In the genomic region with DNA sequence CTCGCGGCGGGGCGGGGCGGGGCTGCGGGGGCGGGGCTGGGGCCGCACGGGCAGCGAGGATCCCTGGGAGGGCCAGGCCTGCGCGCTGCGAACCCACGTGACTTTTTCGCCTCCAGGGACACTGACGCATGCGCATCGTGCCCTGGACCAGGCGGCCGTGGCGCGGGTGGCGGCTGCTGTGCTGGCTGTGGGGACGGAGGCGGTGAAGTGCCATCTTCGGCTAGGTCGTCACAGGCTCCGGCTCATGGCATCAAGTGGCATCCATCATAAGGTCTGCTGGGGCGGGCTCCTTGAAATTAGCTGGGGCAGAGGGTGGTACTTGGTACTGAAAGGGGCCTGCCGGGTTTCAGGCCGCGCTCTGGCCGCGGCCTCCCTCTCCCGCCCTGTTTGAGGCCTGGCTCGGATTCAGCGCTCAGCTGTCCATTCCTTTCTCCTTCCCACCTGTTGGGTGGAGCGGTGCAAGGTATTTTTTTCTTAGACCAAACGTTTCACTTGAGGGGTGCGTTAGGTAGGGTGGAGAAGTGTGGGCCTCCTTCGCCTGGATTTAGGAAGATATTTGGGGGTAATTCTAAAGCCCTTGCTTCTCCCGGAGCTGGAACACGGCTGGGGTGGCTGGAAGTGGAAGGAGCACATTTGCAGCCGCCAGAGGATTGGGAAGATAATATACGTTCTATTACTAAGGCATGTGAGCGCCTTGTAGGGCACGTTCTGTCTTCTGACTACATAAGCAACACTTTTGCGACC, we compare ENCODE assay signal across 8 cellular contexts. TPM values are rescaled to one million over a fixed set of nuclear protein-coding genes. Genes with fewer than 3 reads are reported as not detected.
DNase-seq lines count a peak whose midpoint lies in the region; ATAC-seq and TF ChIP-seq lines count a peak whose summit lies in the region.

A gene with protein sequence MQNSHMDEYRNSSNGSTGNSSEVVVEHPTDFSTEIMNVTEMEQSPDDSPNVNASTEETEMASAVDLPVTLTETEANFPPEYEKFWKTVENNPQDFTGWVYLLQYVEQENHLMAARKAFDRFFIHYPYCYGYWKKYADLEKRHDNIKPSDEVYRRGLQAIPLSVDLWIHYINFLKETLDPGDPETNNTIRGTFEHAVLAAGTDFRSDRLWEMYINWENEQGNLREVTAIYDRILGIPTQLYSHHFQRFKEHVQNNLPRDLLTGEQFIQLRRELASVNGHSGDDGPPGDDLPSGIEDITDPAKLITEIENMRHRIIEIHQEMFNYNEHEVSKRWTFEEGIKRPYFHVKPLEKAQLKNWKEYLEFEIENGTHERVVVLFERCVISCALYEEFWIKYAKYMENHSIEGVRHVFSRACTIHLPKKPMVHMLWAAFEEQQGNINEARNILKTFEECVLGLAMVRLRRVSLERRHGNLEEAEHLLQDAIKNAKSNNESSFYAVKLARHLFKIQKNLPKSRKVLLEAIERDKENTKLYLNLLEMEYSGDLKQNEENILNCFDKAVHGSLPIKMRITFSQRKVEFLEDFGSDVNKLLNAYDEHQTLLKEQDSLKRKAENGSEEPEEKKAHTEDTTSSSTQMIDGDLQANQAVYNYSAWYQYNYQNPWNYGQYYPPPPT (plus strand): TSS at position 138 of the 744 bp plus-strand sequence. CDS start 11,124 bp downstream, outside the sequence.

- DNase-seq in NCI-H187 (lab: John Stamatoyannopoulos, UW) (peak; percentile 94 to 97), anterior cingulate cortex (lab: John Stamatoyannopoulos, UW) (peak; percentile 44 to 95 (median 90)), right atrium auricular region (ENCODE audit: low spot score) (peak; percentile 93), psoas muscle (peak; percentile 96 to 98)

- H3K9me3 ChIP-seq in right atrium auricular region (no peaks in the 10 kb centered on the region), psoas muscle (no peaks in the 10 kb centered on the region)

- peaks cover 0 to 27% of the 10 kb centered on the region in 2 donors for H3K4me1 ChIP-seq in right atrium auricular region
- peaks cover 23% of the 10 kb centered on the region for H3K4me1 ChIP-seq in psoas muscle
- peaks cover 1% of the 10 kb centered on the region for H3K4me1 ChIP-seq in urinary bladder (ENCODE audit: insufficient read depth)

- peak within 1 kb of the TSS; percentile 69 to 79 for H3K4me3 ChIP-seq in right atrium auricular region
- H3K4me3 ChIP-seq in psoas muscle, result peak within 1 kb of the TSS; percentile 88
- H3K4me3 ChIP-seq in urinary bladder (ENCODE audit: low read depth, low read length), result peak within 1 kb of the TSS; percentile 73

- peak; percentile 97 for TF ChIP-seq POLR2A in GM18505 (IDR thresholded peaks at IDR 0.05; ENCODE audit: borderline replicate concordance, extremely low read depth, insufficient read depth, insufficient read length)

- no peaks in the 10 kb centered on the region for H3K27me3 ChIP-seq in right atrium auricular region
- H3K27me3 ChIP-seq in psoas muscle (ENCODE audit: insufficient read depth in 3 of 3, low read length in 2 of 3), result no peaks in the 10 kb centered on the region

- WGBS in psoas muscle, 3 donors, result 0 to 1% (median 0%) methylated on average over 45 to 48 of the region's 48 CpGs
- WGBS in urinary bladder, result under 1% methylated on average over 48 of the region's 48 CpGs

- ATAC-seq in GM18505 (IDR thresholded peaks at IDR 0.05; ENCODE audit: unreplicated experiment), result peak; percentile 96
- ATAC-seq in HG02943 (IDR thresholded peaks at IDR 0.05; ENCODE audit: low read depth, unreplicated experiment), result peak; percentile 92
- ATAC-seq in psoas muscle, result peak; percentile 99 to 100 (median 99)

- H3K36me3 ChIP-seq in right atrium auricular region (no peaks in the 10 kb centered on the region), psoas muscle (ENCODE audit: insufficient read depth in 1 of 2, low read depth in 1 of 2) (no peaks in the 10 kb centered on the region), urinary bladder (ENCODE audit: insufficient read depth) (no peaks in the 10 kb centered on the region)

- TF ChIP-seq CTCF in right atrium auricular region (IDR thresholded peaks at IDR 0.05) (no peak), psoas muscle (IDR thresholded peaks at IDR 0.05) (no peak)

- H3K27ac ChIP-seq in right atrium auricular region (peak within 1 kb of the TSS; percentile 88 to 92), psoas muscle (peak within 1 kb of the TSS; percentile 89), urinary bladder (ENCODE audit: low read depth) (peak within 1 kb of the TSS; percentile 35)

- intact Hi-C loops in T-helper 2 cell treated with Interferon-gamma antibody and Interleukin-4, amounts not matched to agents 100 ng/mL and 5 ng/mL, for 36 hours (cut with micrococcal nuclease), result loop anchor here (1.0 kb wide), 4 partner anchors 50 to 187 kb away; partner anchors contain the start of genes FKBP3, KLHL28 and MIS18BP1
- intact Hi-C loops in psoas muscle (cut with DNase I), result loop anchor here (5.0 to 10.0 kb wide), 2 partner anchors 119 to 122 kb away; partner anchors contain the start of genes KLHL28 (in 2 of the 2) and TOGARAM1 (in 2 of the 2)

RNA-seq across cellular contexts. Expression of the gene that starts here (rescaled TPM):
- 40.8 and 43.0 TPM in 2 replicates for total RNA-seq in T-helper 2 cell treated with Interferon-gamma antibody and Interleukin-4, amounts not matched to agents 100 ng/mL and 5 ng/mL, for 36 hours
- total RNA-seq in right atrium auricular region, result 1 to 10 TPM; 7.8 to 8.0 TPM
- 10 to 100 TPM; 13.8 to 32.4 (median 20.2) TPM for total RNA-seq in psoas muscle
- polyA plus RNA-seq in psoas muscle, result 10 to 100 TPM; 10.1 to 23.4 (median 13.1) TPM
- total RNA-seq in urinary bladder, result 75.7 TPM
- 15.7 TPM for polyA plus RNA-seq in urinary bladder

Comparison
In these comparisons a context has a peak if more than half of its experiments do, and no peak if none do; other contexts are left out.
1. Peak in every context shown above with its lines: DNase-seq, ATAC-seq, H3K4me3 ChIP-seq and H3K27ac ChIP-seq.
2. H3K27ac ChIP-seq: peak in every context shown above with its lines; median percentile 90 in right atrium auricular region; 89 in psoas muscle; 35 in urinary bladder.